Comparison of ENCODE assay signal across 8 cellular contexts in the genomic region with DNA sequence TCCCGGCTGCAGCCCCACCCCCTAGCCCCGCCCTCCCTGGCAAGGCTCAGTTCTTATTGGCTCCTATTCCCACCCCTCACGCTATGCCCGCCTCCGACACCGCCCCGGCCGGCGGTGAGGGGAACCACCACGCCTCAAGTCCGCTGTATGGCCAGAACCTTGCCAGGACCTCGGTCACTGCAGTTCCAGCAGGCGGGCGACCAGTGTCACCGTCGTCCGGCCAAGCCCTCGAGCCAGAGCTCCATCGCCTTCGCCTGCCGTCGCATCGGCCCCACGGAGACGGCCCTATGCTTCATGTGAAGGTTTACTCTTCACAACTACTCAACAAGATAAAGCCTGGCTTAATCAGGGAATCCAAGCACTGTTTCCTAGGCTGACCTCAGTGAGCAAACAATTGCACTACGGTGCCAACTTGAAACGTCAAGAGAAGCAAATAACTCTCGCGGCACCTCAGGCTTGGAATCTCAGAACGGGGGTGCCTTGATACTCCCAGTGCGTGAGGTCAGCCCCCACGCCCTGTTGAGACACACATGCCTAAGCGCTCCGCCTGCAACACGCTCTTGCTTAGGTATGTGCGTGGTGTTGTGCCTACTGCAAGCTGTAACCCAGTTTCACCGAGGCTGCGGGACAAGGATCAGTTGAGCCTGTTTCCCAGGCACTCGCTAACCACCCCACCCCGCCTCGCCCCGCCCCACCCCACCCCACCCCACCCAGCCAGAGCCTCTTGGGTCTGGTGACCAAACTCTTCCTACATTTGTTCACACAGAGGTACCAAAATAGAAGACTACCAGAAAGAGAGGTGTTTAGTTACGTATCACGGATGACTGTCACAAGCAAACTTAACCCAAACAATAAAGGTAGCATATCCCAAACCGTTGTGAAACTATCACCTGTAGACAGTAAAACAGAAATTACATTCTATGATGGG. TPM values are rescaled to one million over a fixed set of nuclear protein-coding genes. Genes with fewer than 3 reads are reported as not detected.
DNase-seq lines count a peak whose midpoint lies in the region; ATAC-seq and TF ChIP-seq lines count a peak whose summit lies in the region.

No MANE protein-coding gene starts in this region.

- DNase-seq in NCI-H187 (lab: John Stamatoyannopoulos, UW) (peak; percentile 43 to 57), NCI-H187 treated with DMSO at 0.1 percent for 48 hours (lab: John Stamatoyannopoulos, UW) (no peak), NCI-H2171 (lab: John Stamatoyannopoulos, UW) (peak; percentile 66), caudate nucleus (lab: John Stamatoyannopoulos, UW) (peak in 59 of 61 donors; percentile 30 to 92 (median 77)), inferior parietal cortex (ENCODE audit: extremely low spot score) (peak; percentile 60), smooth muscle cell (lab: John Stamatoyannopoulos, UW; ENCODE audit: unreplicated experiment) (peak; percentile 86)

- WGBS in smooth muscle cell (ENCODE audit: low lambda C conversion rate), result 2% methylated on average over 45 of the region's 45 CpGs

- ATAC-seq in HG02943 (IDR thresholded peaks at IDR 0.05; ENCODE audit: low read depth, unreplicated experiment), result peak; percentile 98

- no peaks in the 10 kb centered on the region for H3K36me3 ChIP-seq in smooth muscle cell (ENCODE audit: low read depth)

- no peaks in the 10 kb centered on the region for H3K4me1 ChIP-seq in smooth muscle cell (ENCODE audit: low read depth)

- no peaks in the 10 kb centered on the region for H3K9me3 ChIP-seq in smooth muscle cell (replicated peaks; ENCODE audit: low read depth)

- H3K4me2 ChIP-seq in smooth muscle cell, result peak overlapping the region; percentile 87

- H3K9ac ChIP-seq in smooth muscle cell (ENCODE audit: low read depth), result peak overlapping the region; percentile 89

- TF ChIP-seq CTCF in WI38 (IDR thresholded peaks at IDR 0.05; ENCODE audit: low read depth, low read length), result no peak
- no peak for TF ChIP-seq CTCF in smooth muscle cell (IDR thresholded peaks at IDR 0.05; ENCODE audit: borderline replicate concordance, insufficient read depth, poor library complexity, severe bottlenecking)

- H3F3A ChIP-seq in smooth muscle cell (ENCODE audit: low read depth), result no peaks in the 10 kb centered on the region

- peak overlapping the region; percentile 70 for H3K4me3 ChIP-seq in WI38 (ENCODE audit: low read depth, low read length)
- peak overlapping the region; percentile 69 for H3K4me3 ChIP-seq in smooth muscle cell

- H3K27me3 ChIP-seq in smooth muscle cell (ENCODE audit: low read depth), result peaks cover 8% of the 10 kb centered on the region

- H4K20me1 ChIP-seq in smooth muscle cell (ENCODE audit: low read depth), result no peaks in the 10 kb centered on the region

- H3K79me2 ChIP-seq in smooth muscle cell (ENCODE audit: low read depth), result peaks cover 9% of the 10 kb centered on the region

- H2AFZ ChIP-seq in smooth muscle cell (ENCODE audit: low read depth), result peak overlapping the region; percentile 92

- H3K27ac ChIP-seq in caudate nucleus (ENCODE audit: low read depth, low read length) (no peak overlapping the region), smooth muscle cell (ENCODE audit: low read depth) (peak overlapping the region; percentile 93)

RNA-seq across cellular contexts. Expression of a gene that starts 0.5 kb away (rescaled TPM):
- 4.1 and 8.6 TPM in 2 replicates for total RNA-seq in smooth muscle cell
- polyA plus RNA-seq in smooth muscle cell, result 1.4 and 2.9 TPM in 2 replicates

RNA-seq across cellular contexts. Expression of a gene that starts 25.0 kb away (rescaled TPM):
- not detected in 2 replicates for total RNA-seq in smooth muscle cell
- not detected in 2 replicates for polyA plus RNA-seq in smooth muscle cell

RNA-seq across cellular contexts. Expression of a gene that starts 46.2 kb away (rescaled TPM):
- 84.7 and 105 TPM in 2 replicates for total RNA-seq in smooth muscle cell
- 31.4 and 37.0 TPM in 2 replicates for polyA plus RNA-seq in smooth muscle cell
